Comparison of ENCODE assay signal across 2 cellular contexts in genomic region chr10:50496228-50496627, GRCh38.
TF ChIP-seq lines count a peak whose summit lies in the region.

No MANE protein-coding gene starts in this region.

TF ChIP-seq in K562, 482 proteins besides CTCF, POLR2A, EP300 and RAD21 (continued from another document):
- no peak for TF ChIP-seq ZNF280B (CRISPR knock-in tag; IDR thresholded peaks at IDR 0.05)
- no peak for TF ChIP-seq ZNF197 (CRISPR knock-in tag; IDR thresholded peaks at IDR 0.05; ENCODE audit: low read depth)
- TF ChIP-seq RHOXF2B (CRISPR knock-in tag; conservative IDR thresholded peaks at IDR 0.05), result no peak

TF ChIP-seq in SK-N-SH, 30 proteins besides CTCF, POLR2A, EP300 and RAD21 (continued from another document):
- TF ChIP-seq REST (IDR thresholded peaks at IDR 0.05; ENCODE audit: low read depth, low read length), result no peak
- TF ChIP-seq CHD2 (IDR thresholded peaks at IDR 0.05; ENCODE audit: low read length, partially characterized antibody), result no peak
- no peak for TF ChIP-seq FOXM1 (IDR thresholded peaks at IDR 0.05; ENCODE audit: low read depth)
- TF ChIP-seq SIN3A (IDR thresholded peaks at IDR 0.05; ENCODE audit: borderline replicate concordance, low read depth, low read length), result no peak
- TF ChIP-seq TCF12 (IDR thresholded peaks at IDR 0.05), result no peak
- no peak for TF ChIP-seq TAF1 (IDR thresholded peaks at IDR 0.05; ENCODE audit: borderline replicate concordance, low read depth, low read length)
TF ChIP-seq in SK-N-SH: peak in this region for 0.
